11 cellular contexts compared by ENCODE assay signal in the genomic region with DNA sequence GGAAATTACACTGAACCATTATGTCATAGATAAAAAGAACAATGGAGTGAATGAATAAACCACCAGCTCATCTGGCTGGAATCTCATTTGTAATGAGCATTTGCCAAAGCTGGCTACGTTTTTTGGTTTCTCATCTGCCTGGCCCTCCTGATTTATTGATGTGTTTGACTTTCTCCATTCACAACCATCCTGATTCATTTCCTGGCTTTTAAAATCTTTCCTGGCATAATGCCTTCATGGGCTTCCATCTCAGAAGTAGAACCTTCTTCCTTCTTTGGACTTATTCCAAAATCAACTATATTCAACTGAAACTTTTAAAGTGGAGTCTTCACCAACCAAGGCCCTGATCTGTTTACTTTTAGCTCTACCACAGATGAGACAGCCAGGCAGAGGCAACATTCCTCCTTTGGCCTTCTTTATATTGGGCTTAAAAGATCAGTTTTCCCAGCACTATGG. TPM values are rescaled to one million over a fixed set of nuclear protein-coding genes. Genes with fewer than 3 reads are reported as not detected.
DNase-seq lines count a peak whose midpoint lies in the region; ATAC-seq and TF ChIP-seq lines count a peak whose summit lies in the region.
"Had no signal": no experiment of that assay in that cellular context is flagged by ENCODE, and none has a peak within 500 bp of the region (broad histone marks: within the 10 kb centered on the region; RNA-seq: fewer than 3 reads in every experiment).

No MANE protein-coding gene starts in this region.

- no peaks in the 10 kb centered on the region for H3K4me1 ChIP-seq in breast epithelium
- H3K4me1 ChIP-seq in SJSA1 (replicated peaks): peaks cover 20% of the 10 kb centered on the region

- TF ChIP-seq POLR2A in breast epithelium (IDR thresholded peaks at IDR 0.05): no peak

- H3K27ac ChIP-seq in breast epithelium (no peak overlapping the region), SJSA1 (peak overlapping the region; percentile 88)
- H3K27ac ChIP-seq: tibial artery had no signal

- CTCF ChIA-PET in MCF 10A (lab: Yijun Ruan, JAX): interaction anchor here (0.7 to 0.9 kb wide), 2 partner anchors 56 to 365 kb away, joined by 3 to 4 read pairs; no protein-coding TSS in a partner anchor

- no peaks in the 10 kb centered on the region for H3K9me3 ChIP-seq in breast epithelium
- H3K9me3 ChIP-seq in SJSA1 (replicated peaks): no peaks in the 10 kb centered on the region
- H3K9me3 ChIP-seq: tibial artery had no signal

- POLR2A ChIA-PET in MCF 10A (lab: Yijun Ruan, JAX): interaction anchor here (0.6 to 2.2 kb wide), 9 partner anchors 10 to 541 kb away, joined by 3 to 29 read pairs (median 3); partner anchors contain the start of gene ARSJ

- H3K4me1 Mint-ChIP-seq in MCF 10A (ENCODE audit: insufficient read depth, unreplicated experiment): peaks cover 28% of the 10 kb centered on the region
- no peaks in the 10 kb centered on the region for H3K4me1 Mint-ChIP-seq in activated CD4-positive, alpha-beta T cell treated with anti-CD3 and anti-CD28 coated beads, Interleukin-2, amount 10 ng/mL, durations not matched to agents 24 days and 14 days

- ATAC-seq in HG03469 (IDR thresholded peaks at IDR 0.05; ENCODE audit: unreplicated experiment) (no peak), Right ventricle myocardium inferior (no peak), HG03342 (IDR thresholded peaks at IDR 0.05; ENCODE audit: unreplicated experiment) (no peak)

- H3K36me3 ChIP-seq in breast epithelium (no peaks in the 10 kb centered on the region), SJSA1 (no peaks in the 10 kb centered on the region)
- H3K36me3 ChIP-seq: tibial artery had no signal

- DNase-seq in MCF 10A (ENCODE audit: unreplicated experiment): peak; percentile 98
- DNase-seq in breast epithelium (ENCODE audit: low spot score in 2 of 2): no peak
- peak; percentile 86 to 99 for DNase-seq in SJSA1 (ENCODE audit: low read depth in 1 of 2, low spot score in 2 of 2)
- peak; percentile 100 for DNase-seq in fibroblast of the aortic adventitia (ENCODE audit: low read depth)
- DNase-seq in Right ventricle myocardium inferior (ENCODE audit: missing footprints): no peak
- no peak for DNase-seq in activated CD4-positive, alpha-beta T cell treated with anti-CD3 and anti-CD28 coated beads, Interleukin-2, amount 10 ng/mL, durations not matched to agents 24 days and 14 days
- DNase-seq: central memory CD4-positive, alpha-beta T cell; NCI-H1436 treated with DMSO at 0.1 percent for 48 hours; tibial artery had no signal

- H3K4me3 ChIP-seq in breast epithelium: no peak overlapping the region
- H3K4me3 ChIP-seq in SJSA1: no peak overlapping the region
- H3K4me3 ChIP-seq in fibroblast of the aortic adventitia (ENCODE audit: low read depth, low read length): no peak overlapping the region
- H3K4me3 ChIP-seq: tibial artery had no signal

- H3K27me3 ChIP-seq in breast epithelium (no peaks in the 10 kb centered on the region), SJSA1 (replicated peaks) (no peaks in the 10 kb centered on the region)
- H3K27me3 ChIP-seq: tibial artery had no signal

- H3K27ac Mint-ChIP-seq in MCF 10A (ENCODE audit: low read depth, unreplicated experiment): peak overlapping the region; percentile 87
- no peak overlapping the region for H3K27ac Mint-ChIP-seq in activated CD4-positive, alpha-beta T cell treated with anti-CD3 and anti-CD28 coated beads, Interleukin-2, amount 10 ng/mL, durations not matched to agents 24 days and 14 days

- peak overlapping the region; percentile 35 for H3K4me3 Mint-ChIP-seq in MCF 10A (ENCODE audit: unreplicated experiment)
- H3K4me3 Mint-ChIP-seq in activated CD4-positive, alpha-beta T cell treated with anti-CD3 and anti-CD28 coated beads, Interleukin-2, amount 10 ng/mL, durations not matched to agents 24 days and 14 days: no peak overlapping the region

- no peaks in the 10 kb centered on the region for H3K27me3 Mint-ChIP-seq in MCF 10A (ENCODE audit: insufficient read depth, unreplicated experiment)
- no peaks in the 10 kb centered on the region for H3K27me3 Mint-ChIP-seq in activated CD4-positive, alpha-beta T cell treated with anti-CD3 and anti-CD28 coated beads, Interleukin-2, amount 10 ng/mL, durations not matched to agents 24 days and 14 days

- no peaks in the 10 kb centered on the region for H3K36me3 Mint-ChIP-seq in MCF 10A (ENCODE audit: insufficient read depth, unreplicated experiment)
- no peaks in the 10 kb centered on the region for H3K36me3 Mint-ChIP-seq in activated CD4-positive, alpha-beta T cell treated with anti-CD3 and anti-CD28 coated beads, Interleukin-2, amount 10 ng/mL, durations not matched to agents 24 days and 14 days (ENCODE audit: low read depth)

- intact Hi-C loops in MCF 10A (cut with micrococcal nuclease) (loop anchor here (1.0 kb wide), 2 partner anchors 37 to 54 kb away; no protein-coding TSS in a partner anchor), breast epithelium (cut with DNase I; ENCODE audit: low total_unique reads) (no loop called here), Right ventricle myocardium inferior (cut with DNase I) (no loop called here)
- intact Hi-C loops in activated CD4-positive, alpha-beta T cell treated with anti-CD3 and anti-CD28 coated beads, Interleukin-2, amount 10 ng/mL, durations not matched to agents 24 days and 14 days (cut with micrococcal nuclease): no loop called here

- TF ChIP-seq CTCF in MCF 10A (IDR thresholded peaks at IDR 0.05; ENCODE audit: unreplicated experiment): no peak
- no peak for TF ChIP-seq CTCF in breast epithelium (IDR thresholded peaks at IDR 0.05)
- TF ChIP-seq CTCF in fibroblast of the aortic adventitia (IDR thresholded peaks at IDR 0.05; ENCODE audit: insufficient read depth, low read length): no peak

- H3K9me3 Mint-ChIP-seq in MCF 10A (ENCODE audit: unreplicated experiment): peaks cover 22% of the 10 kb centered on the region
- H3K9me3 Mint-ChIP-seq in activated CD4-positive, alpha-beta T cell treated with anti-CD3 and anti-CD28 coated beads, Interleukin-2, amount 10 ng/mL, durations not matched to agents 24 days and 14 days: no peaks in the 10 kb centered on the region

- BruUV-seq in MCF 10A (replicated peaks; lab: Mats Ljungman, UMichigan): TSS peak; percentile 62

RNA-seq across cellular contexts. Expression of gene ARSJ, which starts 36.0 kb away (rescaled TPM):
- 36.2 and 50.7 TPM in 2 replicates for total RNA-seq in MCF 10A (2022)
- 10 to 100 TPM in 1 of 3 donors, 1 to 10 TPM in 2; 1.1 to 10.7 (median 8.8) TPM for total RNA-seq in breast epithelium
- total RNA-seq in SJSA1 (2014; rRNA removed; shearing (Covaris generic)): 51.5 and 67.0 TPM in 2 replicates
- total RNA-seq in fibroblast of the aortic adventitia (ENCODE audit: low replicate concordance): 12.4 and 23.8 TPM in 2 replicates
- 0.54 TPM for total RNA-seq in Right ventricle myocardium inferior
- total RNA-seq in activated CD4-positive, alpha-beta T cell treated with anti-CD3 and anti-CD28 coated beads, Interleukin-2, amount 10 ng/mL, durations not matched to agents 24 days and 14 days: not detected in 2 replicates

Comparison
In these comparisons a context has a peak if more than half of its experiments do, and no peak if none do; other contexts are left out.
1. DNase-seq: peak in MCF 10A (single experiment), SJSA1 (2 of 2) and fibroblast of the aortic adventitia (single experiment); none in breast epithelium (0 of 2), Right ventricle myocardium inferior (single experiment) and activated CD4-positive, alpha-beta T cell treated with anti-CD3 and anti-CD28 coated beads, Interleukin-2, amount 10 ng/mL, durations not matched to agents 24 days and 14 days (single experiment).